ENCODE assay signal across 8 cellular contexts in genomic region chr5:66306105-66306843, GRCh38.
DNase-seq lines count a peak whose midpoint lies in the region; ATAC-seq and TF ChIP-seq lines count a peak whose summit lies in the region.

No MANE protein-coding gene starts in this region.

- ATAC-seq in HG02870 (IDR thresholded peaks at IDR 0.05; ENCODE audit: unreplicated experiment): peak; percentile 80

- H3K27ac ChIP-seq in WERI-Rb-1 (no peak overlapping the region), esophagus squamous epithelium (no peak overlapping the region)

- intact Hi-C loops in esophagus squamous epithelium (cut with DNase I): loop anchor here (5.0 to 10.0 kb wide), 2 partner anchors 131 to 451 kb away; no protein-coding TSS in a partner anchor
- intact Hi-C loops in posterior vena cava (cut with DNase I): loop anchor here (5.0 to 10.0 kb wide), 3 partner anchors 119 to 451 kb away; partner anchors contain the start of gene MAST4 (in 1 of the 2)

- H3K27ac Mint-ChIP-seq in activated T-cell treated with anti-CD3 and anti-CD28 coated beads, Interleukin-2, amount 50 U/mL, for 24 hours: no peak overlapping the region

- 18 to 26% methylated on average over 8 to 9 of the region's 9 CpGs for WGBS in esophagus squamous epithelium, 2 donors

- peaks cover 6% of the 10 kb centered on the region for H3K4me1 Mint-ChIP-seq in activated T-cell treated with anti-CD3 and anti-CD28 coated beads, Interleukin-2, amount 50 U/mL, for 24 hours (ENCODE audit: low read depth)

- peaks cover 0 to 11% (median 0%) of the 10 kb centered on the region in 3 donors for H3K4me1 ChIP-seq in esophagus squamous epithelium

- H3K27me3 Mint-ChIP-seq in activated T-cell treated with anti-CD3 and anti-CD28 coated beads, Interleukin-2, amount 50 U/mL, for 24 hours: peaks cover 10% of the 10 kb centered on the region

- no peak for TF ChIP-seq POLR2A in esophagus squamous epithelium (IDR thresholded peaks at IDR 0.05)

- H3K27me3 ChIP-seq in WERI-Rb-1 (ENCODE audit: insufficient read depth, low read depth, severe bottlenecking) (no peaks in the 10 kb centered on the region), esophagus squamous epithelium (peaks cover 0 to 17% (median 0%) of the 10 kb centered on the region in 4 donors)

- H3K9me3 ChIP-seq in WERI-Rb-1 (ENCODE audit: severe bottlenecking) (no peaks in the 10 kb centered on the region), esophagus squamous epithelium (no peaks in the 10 kb centered on the region)

- peak; percentile 85 for TF ChIP-seq CTCF in WERI-Rb-1 (IDR thresholded peaks at IDR 0.05; ENCODE audit: low read depth, low read length)
- TF ChIP-seq CTCF in esophagus squamous epithelium (IDR thresholded peaks at IDR 0.05): peak in 5 of 6 experiments; percentile 57 to 80 (median 63)

- H3K36me3 ChIP-seq in WERI-Rb-1: no peaks in the 10 kb centered on the region
- no peaks in the 10 kb centered on the region for H3K36me3 ChIP-seq in esophagus squamous epithelium

- H3K36me3 Mint-ChIP-seq in activated T-cell treated with anti-CD3 and anti-CD28 coated beads, Interleukin-2, amount 50 U/mL, for 24 hours (ENCODE audit: low read depth): no peaks in the 10 kb centered on the region

- H3K4me3 Mint-ChIP-seq in activated T-cell treated with anti-CD3 and anti-CD28 coated beads, Interleukin-2, amount 50 U/mL, for 24 hours: no peak overlapping the region

- peak; percentile 19 for DNase-seq in activated T-cell treated with anti-CD3 and anti-CD28 coated beads, Interleukin-2, amount 50 U/mL, for 1 hour
- DNase-seq in activated T-cell treated with anti-CD3 and anti-CD28 coated beads, Interleukin-2, amount 50 U/mL, for 24 hours: no peak
- DNase-seq in NCI-H2081 treated with DMSO at 0.1 percent for 48 hours (lab: John Stamatoyannopoulos, UW) (peak; percentile 16), WERI-Rb-1 (peak; percentile 62), esophagus squamous epithelium (lab: John Stamatoyannopoulos, UW) (no peak), myocyte (ENCODE audit: low read depth) (peak; percentile 77), posterior vena cava (ENCODE audit: low spot score) (no peak)

- no peak overlapping the region for H3K4me3 ChIP-seq in WERI-Rb-1 (ENCODE audit: low read depth, low read length)
- no peak overlapping the region for H3K4me3 ChIP-seq in esophagus squamous epithelium

- H3K9me3 Mint-ChIP-seq in activated T-cell treated with anti-CD3 and anti-CD28 coated beads, Interleukin-2, amount 50 U/mL, for 24 hours: no peaks in the 10 kb centered on the region

Comparison
In these comparisons a context has a peak if more than half of its experiments do, and no peak if none do; other contexts are left out.
1. DNase-seq: peak in activated T-cell treated with anti-CD3 and anti-CD28 coated beads, Interleukin-2, amount 50 U/mL, for 1 hour (single experiment), NCI-H2081 treated with DMSO at 0.1 percent for 48 hours (single experiment), WERI-Rb-1 (single experiment) and myocyte (single experiment); none in activated T-cell treated with anti-CD3 and anti-CD28 coated beads, Interleukin-2, amount 50 U/mL, for 24 hours (single experiment), esophagus squamous epithelium (single experiment) and posterior vena cava (single experiment).